In genomic region chr2:139099721-139100120, GRCh38 we compare ENCODE assay signal across 19 cellular contexts.
"Had no signal": no experiment of that assay in that cellular context is flagged by ENCODE, and none has a peak within 500 bp of the region (broad histone marks: within the 10 kb centered on the region; RNA-seq: fewer than 3 reads in every experiment).

No MANE protein-coding gene starts in this region.

- H3K4me3 ChIP-seq: esophagus muscularis mucosa, lower lobe of right lung, skin epidermis, thyroid gland, upper lobe of left lung had no signal

- H3K4me1 ChIP-seq: esophagus muscularis mucosa, lower lobe of right lung, thyroid gland, upper lobe of left lung had no signal

- H3K27me3 ChIP-seq: brain microvascular endothelial cell, esophagus muscularis mucosa, thyroid gland, upper lobe of left lung had no signal

- H3K27ac ChIP-seq: brain microvascular endothelial cell, esophagus muscularis mucosa, lower lobe of right lung, skin epidermis, thyroid gland, upper lobe of left lung had no signal

- H3K9me3 ChIP-seq: esophagus muscularis mucosa, lower lobe of right lung, thyroid gland, upper lobe of left lung had no signal

- DNase-seq: activated CD4-positive, alpha-beta T cell treated with anti-CD3 and anti-CD28 coated beads for 36 hours; activated CD4-positive, CD25-positive, alpha-beta regulatory T cell; activated CD8-positive, alpha-beta memory T cell treated with anti-CD3 and anti-CD28 coated beads, Interleukin-2, amount 10 ng/mL, durations not matched to agents 7 days and 5 days; activated CD8-positive, alpha-beta T cell treated with anti-CD3 and anti-CD28 coated beads, Interleukin-2, amount 10 ng/mL, durations not matched to agents 7 days and 5 days; activated naive CD8-positive, alpha-beta T cell treated with anti-CD3 and anti-CD28 coated beads, Interleukin-2, amount 50 U/mL, for 24 hours; activated T-cell treated with anti-CD3 and anti-CD28 coated beads, Interleukin-2, amount 50 U/mL, for 48 hours; brain microvascular endothelial cell; endodermal cell; glutamatergic neuron; lower lobe of right lung; right cardiac atrium; stimulated activated CD4-positive, alpha-beta T cell treated with anti-CD3 and anti-CD28 coated beads, Interleukin-12 subunit alpha, Interleukin-12 subunit beta, amount 100 ng/mL, for 4 hours; stimulated activated CD4-positive, alpha-beta T cell treated with anti-CD3 and anti-CD28 coated beads, Interleukin-4, amount 100 ng/mL, for 1 hour; substantia nigra; T-cell; thyroid gland; upper lobe of left lung had no signal

- H3K36me3 ChIP-seq: brain microvascular endothelial cell, esophagus muscularis mucosa, lower lobe of right lung, thyroid gland, upper lobe of left lung had no signal
